Comparison of ENCODE assay signal across 1 cellular context in the genomic region with DNA sequence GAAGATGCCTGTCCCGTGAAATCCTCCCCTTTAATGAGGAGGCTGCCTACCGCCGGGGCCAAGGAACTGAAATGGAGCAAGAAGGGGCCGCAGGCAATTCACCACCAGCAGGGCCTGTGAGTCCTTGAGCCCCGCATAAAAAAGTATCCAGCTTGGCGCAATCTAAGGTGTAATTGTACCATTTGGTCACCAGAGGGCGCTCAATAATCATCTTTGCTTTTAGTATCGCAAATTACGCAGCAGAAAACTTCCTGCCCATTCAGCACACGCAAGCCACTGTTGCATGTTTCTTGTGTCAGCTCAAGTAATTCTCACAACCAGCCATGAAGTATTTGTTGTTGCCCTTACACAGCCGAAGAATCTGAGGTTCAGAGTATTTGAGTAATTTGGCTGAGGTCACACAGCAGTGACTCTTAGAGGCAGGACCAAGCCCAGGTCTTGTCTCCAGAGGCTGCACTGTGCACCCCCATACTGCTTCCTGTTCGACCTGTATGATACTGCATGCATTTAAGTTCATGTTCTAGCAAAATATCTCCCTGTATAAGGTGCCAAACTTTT.
TF ChIP-seq lines count a peak whose summit lies in the region.

No MANE protein-coding gene starts in this region.

TF ChIP-seq in HepG2, 621 proteins besides CTCF, POLR2A, EP300 and RAD21 (continued from another document and continues in another):
- TF ChIP-seq ZNF234 (CRISPR knock-in tag; conservative IDR thresholded peaks at IDR 0.05) (no peak), ZNF580 (CRISPR knock-in tag; IDR thresholded peaks at IDR 0.05; ENCODE audit: borderline replicate concordance, low read depth) (no peak), PHF5A (CRISPR knock-in tag; IDR thresholded peaks at IDR 0.05; ENCODE audit: low read depth, unreplicated experiment) (no peak), ZFAT (CRISPR knock-in tag; conservative IDR thresholded peaks at IDR 0.05) (no peak), LRRFIP1 (CRISPR knock-in tag; conservative IDR thresholded peaks at IDR 0.05) (no peak), MED1 (CRISPR knock-in tag; IDR thresholded peaks at IDR 0.05) (peak; percentile 22; the same call in 1 of the 2 replicates), ZNF652 (CRISPR knock-in tag; IDR thresholded peaks at IDR 0.05; ENCODE audit: borderline replicate concordance, low read depth) (no peak), CENPX (CRISPR knock-in tag; IDR thresholded peaks at IDR 0.05) (no peak), MLX (CRISPR knock-in tag; IDR thresholded peaks at IDR 0.05) (no peak), ZNF772 (CRISPR knock-in tag; IDR thresholded peaks at IDR 0.05) (no peak), THAP11 (CRISPR knock-in tag; IDR thresholded peaks at IDR 0.05) (no peak; the same call in 1 of the 2 replicates), ZNF430 (CRISPR knock-in tag; IDR thresholded peaks at IDR 0.05) (no peak), ZNF260 (CRISPR knock-in tag; IDR thresholded peaks at IDR 0.05; ENCODE audit: borderline replicate concordance, low read depth) (no peak), GABPA (IDR thresholded peaks at IDR 0.05; ENCODE audit: low read depth, low read length) (no peak), GABPA (CRISPR knock-in tag; IDR thresholded peaks at IDR 0.05; ENCODE audit: low read depth) (no peak), ZFYVE20 (CRISPR knock-in tag; IDR thresholded peaks at IDR 0.05; ENCODE audit: borderline replicate concordance, low read depth) (no peak), RFX1 (IDR thresholded peaks at IDR 0.05) (no peak), ZNF253 (CRISPR knock-in tag; IDR thresholded peaks at IDR 0.05; ENCODE audit: borderline replicate concordance) (no peak), TEAD2 (CRISPR knock-in tag; IDR thresholded peaks at IDR 0.05) (no peak), NFYB (CRISPR knock-in tag; IDR thresholded peaks at IDR 0.05) (no peak), FIP1L1 (IDR thresholded peaks at IDR 0.05; ENCODE audit: borderline replicate concordance, insufficient read depth, low read depth, low read length) (no peak), ZNF720 (CRISPR knock-in tag; IDR thresholded peaks at IDR 0.05) (no peak), ZNF576 (CRISPR knock-in tag; IDR thresholded peaks at IDR 0.05) (no peak), ZNF776 (CRISPR knock-in tag; IDR thresholded peaks at IDR 0.05) (no peak), ZFP36 (IDR thresholded peaks at IDR 0.05; ENCODE audit: borderline replicate concordance, low read depth, low read length, partially characterized antibody) (no peak), ZNF878 (CRISPR knock-in tag; IDR thresholded peaks at IDR 0.05) (no peak), NPAS2 (CRISPR knock-in tag; IDR thresholded peaks at IDR 0.05; ENCODE audit: borderline replicate concordance) (no peak), JUN (CRISPR knock-in tag; IDR thresholded peaks at IDR 0.05) (no peak), ZNF891 (CRISPR knock-in tag; IDR thresholded peaks at IDR 0.05) (0 out of 2 replicates have a peak, but pooled peaks have one; percentile 6), ZBTB21 (CRISPR knock-in tag; IDR thresholded peaks at IDR 0.05) (no peak), CC2D1A (CRISPR knock-in tag; IDR thresholded peaks at IDR 0.05) (0 out of 2 replicates have a peak, but pooled peaks have one; percentile 71), KAT8 (CRISPR knock-in tag; IDR thresholded peaks at IDR 0.05) (0 out of 2 replicates have a peak, but pooled peaks have one; percentile 41), CEBPG (CRISPR knock-in tag; IDR thresholded peaks at IDR 0.05) (peak; percentile 73), ZNF724P (CRISPR knock-in tag; IDR thresholded peaks at IDR 0.05; ENCODE audit: borderline replicate concordance) (0 out of 2 replicates have a peak, but pooled peaks have one; percentile 37)
- TF ChIP-seq, protein P1, sequence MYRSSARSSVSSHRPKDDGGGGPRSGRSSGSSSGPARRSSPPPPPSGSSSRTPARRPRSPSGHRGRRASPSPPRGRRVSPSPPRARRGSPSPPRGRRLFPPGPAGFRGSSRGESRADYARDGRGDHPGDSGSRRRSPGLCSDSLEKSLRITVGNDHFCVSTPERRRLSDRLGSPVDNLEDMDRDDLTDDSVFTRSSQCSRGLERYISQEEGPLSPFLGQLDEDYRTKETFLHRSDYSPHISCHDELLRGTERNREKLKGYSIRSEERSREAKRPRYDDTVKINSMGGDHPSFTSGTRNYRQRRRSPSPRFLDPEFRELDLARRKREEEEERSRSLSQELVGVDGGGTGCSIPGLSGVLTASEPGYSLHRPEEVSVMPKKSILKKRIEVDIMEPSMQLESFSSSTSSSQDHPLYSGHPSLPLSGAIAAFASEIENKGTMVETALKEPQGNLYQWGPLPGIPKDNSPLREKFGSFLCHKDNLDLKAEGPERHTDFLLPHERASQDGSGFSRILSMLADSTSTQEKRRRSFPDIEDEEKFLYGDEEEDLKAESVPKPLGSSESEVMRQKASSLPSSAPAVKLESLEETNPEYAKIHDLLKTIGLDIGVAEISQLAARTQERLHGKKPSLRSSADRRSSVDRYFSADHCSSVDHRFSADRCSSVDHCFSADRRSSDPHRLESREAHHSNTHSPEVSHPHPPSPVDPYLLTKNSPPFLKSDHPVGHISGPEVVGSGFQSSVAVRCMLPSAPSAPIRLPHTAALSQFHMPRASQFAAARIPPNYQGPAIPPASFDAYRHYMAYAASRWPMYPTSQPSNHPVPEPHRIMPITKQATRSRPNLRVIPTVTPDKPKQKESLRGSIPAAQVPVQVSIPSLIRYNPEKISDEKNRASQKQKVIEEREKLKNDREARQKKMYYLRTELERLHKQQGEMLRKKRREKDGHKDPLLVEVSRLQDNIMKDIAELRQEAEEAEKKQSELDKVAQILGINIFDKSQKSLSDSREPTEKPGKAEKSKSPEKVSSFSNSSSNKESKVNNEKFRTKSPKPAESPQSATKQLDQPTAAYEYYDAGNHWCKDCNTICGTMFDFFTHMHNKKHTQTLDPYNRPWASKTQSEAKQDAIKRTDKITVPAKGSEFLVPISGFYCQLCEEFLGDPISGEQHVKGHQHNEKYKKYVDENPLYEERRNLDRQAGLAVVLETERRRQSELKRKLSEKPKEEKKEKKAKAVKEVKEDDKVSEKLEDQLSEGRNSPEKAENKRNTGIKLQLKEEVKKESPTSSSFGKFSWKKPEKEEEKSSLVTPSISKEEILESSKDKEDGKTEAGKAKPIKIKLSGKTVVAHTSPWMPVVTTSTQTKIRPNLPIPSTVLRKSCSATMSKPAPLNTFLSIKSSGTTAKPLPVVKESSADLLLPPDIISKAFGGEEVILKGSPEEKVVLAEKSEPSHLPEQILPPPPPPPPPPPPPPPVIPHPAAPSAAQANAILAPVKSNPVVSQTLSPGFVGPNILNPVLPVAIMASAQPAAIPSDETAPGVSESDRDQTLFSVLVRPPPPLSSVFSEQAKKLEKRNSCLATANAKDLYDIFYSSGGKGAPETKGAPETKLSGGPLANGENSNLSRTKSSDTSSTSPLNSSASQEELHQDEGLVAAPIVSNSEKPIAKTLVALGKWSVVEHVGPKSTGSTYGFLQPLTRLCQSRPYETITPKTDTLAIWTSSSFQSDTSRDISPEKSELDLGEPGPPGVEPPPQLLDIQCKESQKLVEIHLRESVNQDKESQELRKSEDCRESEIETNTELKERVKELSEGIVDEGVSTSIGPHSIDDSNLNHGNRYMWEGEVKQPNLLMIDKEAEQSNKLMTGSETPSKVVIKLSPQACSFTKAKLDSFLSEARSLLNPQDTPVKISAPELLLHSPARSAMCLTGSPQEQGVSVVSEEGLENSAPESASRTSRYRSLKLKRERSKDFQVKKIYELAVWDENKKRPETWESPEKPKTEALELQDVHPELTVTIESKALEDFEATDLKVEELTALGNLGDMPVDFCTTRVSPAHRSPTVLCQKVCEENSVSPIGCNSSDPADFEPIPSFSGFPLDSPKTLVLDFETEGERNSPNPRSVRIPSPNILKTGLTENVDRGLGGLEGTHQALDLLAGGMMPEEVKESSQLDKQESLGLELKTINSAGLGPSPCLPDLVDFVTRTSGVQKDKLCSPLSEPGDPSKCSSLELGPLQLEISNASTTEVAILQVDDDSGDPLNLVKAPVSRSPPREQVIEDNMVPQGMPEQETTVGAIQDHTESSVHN (CRISPR knock-in tag; IDR thresholded peaks at IDR 0.05), result no peak
- TF ChIP-seq, protein P2, sequence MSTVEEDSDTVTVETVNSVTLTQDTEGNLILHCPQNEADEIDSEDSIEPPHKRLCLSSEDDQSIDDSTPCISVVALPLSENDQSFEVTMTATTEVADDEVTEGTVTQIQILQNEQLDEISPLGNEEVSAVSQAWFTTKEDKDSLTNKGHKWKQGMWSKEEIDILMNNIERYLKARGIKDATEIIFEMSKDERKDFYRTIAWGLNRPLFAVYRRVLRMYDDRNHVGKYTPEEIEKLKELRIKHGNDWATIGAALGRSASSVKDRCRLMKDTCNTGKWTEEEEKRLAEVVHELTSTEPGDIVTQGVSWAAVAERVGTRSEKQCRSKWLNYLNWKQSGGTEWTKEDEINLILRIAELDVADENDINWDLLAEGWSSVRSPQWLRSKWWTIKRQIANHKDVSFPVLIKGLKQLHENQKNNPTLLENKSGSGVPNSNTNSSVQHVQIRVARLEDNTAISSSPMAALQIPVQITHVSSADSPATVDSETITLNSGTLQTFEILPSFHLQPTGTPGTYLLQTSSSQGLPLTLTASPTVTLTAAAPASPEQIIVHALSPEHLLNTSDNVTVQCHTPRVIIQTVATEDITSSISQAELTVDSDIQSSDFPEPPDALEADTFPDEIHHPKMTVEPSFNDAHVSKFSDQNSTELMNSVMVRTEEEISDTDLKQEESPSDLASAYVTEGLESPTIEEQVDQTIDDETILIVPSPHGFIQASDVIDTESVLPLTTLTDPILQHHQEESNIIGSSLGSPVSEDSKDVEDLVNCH (CRISPR knock-in tag; IDR thresholded peaks at IDR 0.05), result no peak
- TF ChIP-seq, protein P3, sequence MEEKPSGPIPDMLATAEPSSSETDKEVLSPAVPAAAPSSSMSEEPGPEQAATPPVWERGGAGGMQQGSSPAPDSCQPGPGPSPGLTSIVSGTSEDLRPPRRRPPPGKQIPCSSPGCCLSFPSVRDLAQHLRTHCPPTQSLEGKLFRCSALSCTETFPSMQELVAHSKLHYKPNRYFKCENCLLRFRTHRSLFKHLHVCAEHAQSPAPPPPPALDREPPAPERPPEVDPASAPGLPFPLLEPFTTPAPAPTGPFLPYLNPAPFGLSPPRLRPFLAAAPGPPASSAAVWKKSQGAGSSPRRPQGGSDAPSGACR (CRISPR knock-in tag; IDR thresholded peaks at IDR 0.05), result no peak
- TF ChIP-seq, protein P4, sequence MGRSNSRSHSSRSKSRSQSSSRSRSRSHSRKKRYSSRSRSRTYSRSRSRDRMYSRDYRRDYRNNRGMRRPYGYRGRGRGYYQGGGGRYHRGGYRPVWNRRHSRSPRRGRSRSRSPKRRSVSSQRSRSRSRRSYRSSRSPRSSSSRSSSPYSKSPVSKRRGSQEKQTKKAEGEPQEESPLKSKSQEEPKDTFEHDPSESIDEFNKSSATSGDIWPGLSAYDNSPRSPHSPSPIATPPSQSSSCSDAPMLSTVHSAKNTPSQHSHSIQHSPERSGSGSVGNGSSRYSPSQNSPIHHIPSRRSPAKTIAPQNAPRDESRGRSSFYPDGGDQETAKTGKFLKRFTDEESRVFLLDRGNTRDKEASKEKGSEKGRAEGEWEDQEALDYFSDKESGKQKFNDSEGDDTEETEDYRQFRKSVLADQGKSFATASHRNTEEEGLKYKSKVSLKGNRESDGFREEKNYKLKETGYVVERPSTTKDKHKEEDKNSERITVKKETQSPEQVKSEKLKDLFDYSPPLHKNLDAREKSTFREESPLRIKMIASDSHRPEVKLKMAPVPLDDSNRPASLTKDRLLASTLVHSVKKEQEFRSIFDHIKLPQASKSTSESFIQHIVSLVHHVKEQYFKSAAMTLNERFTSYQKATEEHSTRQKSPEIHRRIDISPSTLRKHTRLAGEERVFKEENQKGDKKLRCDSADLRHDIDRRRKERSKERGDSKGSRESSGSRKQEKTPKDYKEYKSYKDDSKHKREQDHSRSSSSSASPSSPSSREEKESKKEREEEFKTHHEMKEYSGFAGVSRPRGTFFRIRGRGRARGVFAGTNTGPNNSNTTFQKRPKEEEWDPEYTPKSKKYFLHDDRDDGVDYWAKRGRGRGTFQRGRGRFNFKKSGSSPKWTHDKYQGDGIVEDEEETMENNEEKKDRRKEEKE (IDR thresholded peaks at IDR 0.05), result no peak
- TF ChIP-seq, protein P5, sequence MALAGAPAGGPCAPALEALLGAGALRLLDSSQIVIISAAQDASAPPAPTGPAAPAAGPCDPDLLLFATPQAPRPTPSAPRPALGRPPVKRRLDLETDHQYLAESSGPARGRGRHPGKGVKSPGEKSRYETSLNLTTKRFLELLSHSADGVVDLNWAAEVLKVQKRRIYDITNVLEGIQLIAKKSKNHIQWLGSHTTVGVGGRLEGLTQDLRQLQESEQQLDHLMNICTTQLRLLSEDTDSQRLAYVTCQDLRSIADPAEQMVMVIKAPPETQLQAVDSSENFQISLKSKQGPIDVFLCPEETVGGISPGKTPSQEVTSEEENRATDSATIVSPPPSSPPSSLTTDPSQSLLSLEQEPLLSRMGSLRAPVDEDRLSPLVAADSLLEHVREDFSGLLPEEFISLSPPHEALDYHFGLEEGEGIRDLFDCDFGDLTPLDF (CRISPR knock-in tag; IDR thresholded peaks at IDR 0.05), result no peak
